ENCODE assay signal across 8 cellular contexts in genomic region chr5:137075163-137075970, GRCh38.
DNase-seq lines count a peak whose midpoint lies in the region; ATAC-seq and TF ChIP-seq lines count a peak whose summit lies in the region.

No MANE protein-coding gene starts in this region.

- intact Hi-C loops in HCT116 (cut with micrococcal nuclease) (loop anchor here (1.0 kb wide), 1 partner anchor 145 kb away; no protein-coding TSS in a partner anchor), tibial artery (cut with DNase I; ENCODE audit: low total_unique reads) (no loop called here)

- H3K36me3 ChIP-seq in HCT116 (ENCODE audit: control insufficient read depth in 1 of 2, insufficient read depth in 2 of 2, low read length in 2 of 2) (no peaks in the 10 kb centered on the region), tibial artery (no peaks in the 10 kb centered on the region)

- CTCF ChIA-PET in HCT116 (lab: Charles Lee): interaction anchor here (0.6 to 1.5 kb wide), 10 partner anchors 8 to 245 kb away, joined by 3 to 9 read pairs (median 4); no protein-coding TSS in a partner anchor

- peak; percentile 60 for TF ChIP-seq RAD21 in HCT116 (IDR thresholded peaks at IDR 0.05; ENCODE audit: low read depth)

- no peaks in the 10 kb centered on the region for H3K4me1 Mint-ChIP-seq in activated T-cell treated with anti-CD3 and anti-CD28 coated beads, Interleukin-2, amount 50 U/mL, for 24 hours (ENCODE audit: low read depth)

- no peaks in the 10 kb centered on the region for H4K20me1 ChIP-seq in HCT116 (ENCODE audit: insufficient read depth)

- no peaks in the 10 kb centered on the region for H3K9me3 ChIP-seq in HCT116 (ENCODE audit: control insufficient read depth in 1 of 2, insufficient read depth in 1 of 2, low read depth in 1 of 2, low read length in 2 of 2)
- no peaks in the 10 kb centered on the region for H3K9me3 ChIP-seq in tibial artery

- no peak overlapping the region for H2AFZ ChIP-seq in HCT116 (ENCODE audit: low read depth, low read length, poor library complexity, severe bottlenecking)

- H3K9ac ChIP-seq in HCT116 (ENCODE audit: low read length): no peak overlapping the region

- peak; percentile 99 for ATAC-seq in HCT116

- RAD21 ChIA-PET in HCT116 (lab: Charles Lee; ENCODE audit: low non-redundant PET in 1 of 2, low total read pairs in 2 of 2, uncharacterized antibody in 2 of 2, unreplicated experiment in 2 of 2): no interaction called here

- H3K4me3 ChIP-seq in HCT116 (replicated peaks in 1 of 2; ENCODE audit: low read depth in 1 of 2, low read length in 2 of 2) (no peak overlapping the region), tibial artery (no peak overlapping the region)

- H3K9me2 ChIP-seq in HCT116 (ENCODE audit: insufficient read depth): no peaks in the 10 kb centered on the region

- no peak overlapping the region for H3K4me3 Mint-ChIP-seq in activated T-cell treated with anti-CD3 and anti-CD28 coated beads, Interleukin-2, amount 50 U/mL, for 24 hours

- peak; percentile 29 for DNase-seq in activated T-cell treated with anti-CD3 and anti-CD28 coated beads, Interleukin-2, amount 50 U/mL, for 24 hours
- no peak for DNase-seq in activated T-cell treated with anti-CD3 and anti-CD28 coated beads for 4 hours
- DNase-seq in HCT116 (ENCODE audit: low read depth, low spot score): peak; percentile 69
- DNase-seq in NCI-H1048 (lab: John Stamatoyannopoulos, UW): peak; percentile 38
- DNase-seq in SW480 (ENCODE audit: low spot score): peak; percentile 79
- DNase-seq in germinal center (ENCODE audit: low spot score): peak; percentile 81
- DNase-seq in stimulated activated CD4-positive, alpha-beta T cell treated with anti-CD3 and anti-CD28 coated beads, Interleukin-12 subunit alpha, Interleukin-12 subunit beta, amount 100 ng/mL, for 48 hours (ENCODE audit: low read depth in 2 of 3, low spot score in 1 of 3): peak in 2 of 3 donors; percentile 5
- DNase-seq in tibial artery: no peak

- no peak overlapping the region for H3K4me2 ChIP-seq in HCT116 (ENCODE audit: low read length)

- POLR2A ChIA-PET in HCT116 (lab: Charles Lee): interaction anchor here (0.8 kb wide), 1 partner anchor 39 kb away, joined by 3 read pairs; no protein-coding TSS in a partner anchor

- TF ChIP-seq CTCF in HCT116 (IDR thresholded peaks at IDR 0.05 in 2 of 3, conservative IDR thresholded peaks at IDR 0.05 in 1 of 3; ENCODE audit: borderline replicate concordance in 1 of 3, insufficient read depth in 1 of 3, low read depth in 2 of 3, low read length in 2 of 3): peak; percentile 66 to 93 (median 93); a peak in 5 of 6 replicates
- peak in 1 of 2 experiments; percentile 7 for TF ChIP-seq CTCF in tibial artery (IDR thresholded peaks at IDR 0.05)

- H3K79me2 ChIP-seq in HCT116 (ENCODE audit: insufficient read depth, low read length): no peaks in the 10 kb centered on the region

- H3K27ac Mint-ChIP-seq in activated T-cell treated with anti-CD3 and anti-CD28 coated beads, Interleukin-2, amount 50 U/mL, for 24 hours: no peak overlapping the region

- H3K27me3 Mint-ChIP-seq in activated T-cell treated with anti-CD3 and anti-CD28 coated beads, Interleukin-2, amount 50 U/mL, for 24 hours: peaks cover 10% of the 10 kb centered on the region

- no peaks in the 10 kb centered on the region for H3K36me3 Mint-ChIP-seq in activated T-cell treated with anti-CD3 and anti-CD28 coated beads, Interleukin-2, amount 50 U/mL, for 24 hours (ENCODE audit: low read depth)

- H3K27me3 ChIP-seq in HCT116 (ENCODE audit: insufficient read depth, low read length) (peaks cover 54% of the 10 kb centered on the region), tibial artery (no peaks in the 10 kb centered on the region)

- no peak for TF ChIP-seq POLR2A in HCT116 (IDR thresholded peaks at IDR 0.05; ENCODE audit: borderline replicate concordance, extremely low read depth, insufficient read depth, insufficient read length)

- H3K9me3 Mint-ChIP-seq in activated T-cell treated with anti-CD3 and anti-CD28 coated beads, Interleukin-2, amount 50 U/mL, for 24 hours: no peaks in the 10 kb centered on the region

- no peak overlapping the region for H3K27ac ChIP-seq in HCT116 (ENCODE audit: low read depth, low read length)
- no peak overlapping the region for H3K27ac ChIP-seq in tibial artery

- no TSS peak for BruUV-seq in HCT116 (replicated peaks; lab: Mats Ljungman, UMichigan)

- H3K4me1 ChIP-seq in HCT116 (ENCODE audit: control insufficient read depth in 1 of 2, insufficient read depth in 2 of 2, low read length in 2 of 2): peaks cover 13 to 14% of the 10 kb centered on the region in 2 experiments; a peak in 3 of 4 replicates
- H3K4me1 ChIP-seq in tibial artery: peaks cover 0 to 21% (median 15%) of the 10 kb centered on the region in 4 donors

TF ChIP-seq in HCT116, 20 proteins besides CTCF, POLR2A, EP300 and RAD21:
- peak; percentile 35 for TF ChIP-seq YY1 (IDR thresholded peaks at IDR 0.05; ENCODE audit: extremely low read depth, insufficient replicate concordance, low read depth, low read length)
- TF ChIP-seq CBX3 (IDR thresholded peaks at IDR 0.05; ENCODE audit: low read depth): peak; percentile 44; the same call in 1 of the 2 replicates
- no peak for TF ChIP-seq ATF3 (IDR thresholded peaks at IDR 0.05)
- no peak for TF ChIP-seq SP1 (IDR thresholded peaks at IDR 0.05; ENCODE audit: low read depth)

Comparison
In these comparisons a context has a peak if more than half of its experiments do, and no peak if none do; other contexts are left out.
1. DNase-seq: peak in activated T-cell treated with anti-CD3 and anti-CD28 coated beads, Interleukin-2, amount 50 U/mL, for 24 hours (single experiment), HCT116 (single experiment), NCI-H1048 (single experiment), SW480 (single experiment), germinal center (single experiment) and stimulated activated CD4-positive, alpha-beta T cell treated with anti-CD3 and anti-CD28 coated beads, Interleukin-12 subunit alpha, Interleukin-12 subunit beta, amount 100 ng/mL, for 48 hours (2 of 3); none in activated T-cell treated with anti-CD3 and anti-CD28 coated beads for 4 hours (single experiment) and tibial artery (0 of 2).